Comparison of ENCODE assay signal across 8 cellular contexts in the genomic region with DNA sequence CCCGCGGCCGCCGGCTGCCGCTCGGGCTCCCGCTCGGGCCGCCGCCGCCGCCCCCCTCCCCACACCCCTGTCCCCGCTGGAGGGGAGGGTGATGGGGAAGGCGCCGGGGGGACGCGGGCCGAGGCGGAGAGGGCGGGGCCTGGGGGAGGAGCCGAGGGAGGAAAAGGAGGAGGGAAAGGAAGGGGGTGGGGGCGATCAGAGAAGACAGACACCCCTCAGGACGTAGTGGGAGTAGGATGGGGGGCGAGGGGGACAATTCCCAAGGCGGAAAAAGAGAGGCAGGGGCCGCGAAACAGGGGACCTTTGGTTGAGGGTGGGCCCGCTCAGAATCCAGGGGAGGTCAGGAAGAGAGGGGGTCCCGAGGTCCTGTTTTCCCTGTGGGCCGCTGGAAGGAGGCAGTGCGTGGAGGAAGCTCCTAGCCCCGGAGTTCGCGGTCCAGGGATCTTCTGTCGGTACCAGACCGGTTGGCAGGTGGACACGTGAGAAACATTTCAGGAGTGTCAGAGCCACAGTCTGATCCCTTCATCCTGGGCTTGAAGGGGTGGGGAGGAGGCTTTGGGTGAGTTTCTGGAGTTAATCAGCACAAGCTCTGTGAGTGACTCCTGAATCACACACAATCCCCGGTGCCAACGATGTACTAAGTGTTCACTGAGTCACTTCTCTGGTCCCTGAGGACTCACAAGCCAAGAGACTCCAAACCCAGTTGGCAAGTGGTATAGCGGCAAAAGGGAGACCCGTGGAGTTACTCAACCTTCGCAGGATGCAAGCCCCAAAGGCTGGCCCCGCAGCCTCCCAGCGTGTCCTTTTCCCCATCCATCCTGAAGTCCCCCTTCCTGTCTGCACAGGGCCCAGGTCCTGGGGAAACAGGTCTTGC. TPM values are rescaled to one million over a fixed set of nuclear protein-coding genes. Genes with fewer than 3 reads are reported as not detected.
DNase-seq lines count a peak whose midpoint lies in the region; ATAC-seq and TF ChIP-seq lines count a peak whose summit lies in the region.

A gene with protein sequence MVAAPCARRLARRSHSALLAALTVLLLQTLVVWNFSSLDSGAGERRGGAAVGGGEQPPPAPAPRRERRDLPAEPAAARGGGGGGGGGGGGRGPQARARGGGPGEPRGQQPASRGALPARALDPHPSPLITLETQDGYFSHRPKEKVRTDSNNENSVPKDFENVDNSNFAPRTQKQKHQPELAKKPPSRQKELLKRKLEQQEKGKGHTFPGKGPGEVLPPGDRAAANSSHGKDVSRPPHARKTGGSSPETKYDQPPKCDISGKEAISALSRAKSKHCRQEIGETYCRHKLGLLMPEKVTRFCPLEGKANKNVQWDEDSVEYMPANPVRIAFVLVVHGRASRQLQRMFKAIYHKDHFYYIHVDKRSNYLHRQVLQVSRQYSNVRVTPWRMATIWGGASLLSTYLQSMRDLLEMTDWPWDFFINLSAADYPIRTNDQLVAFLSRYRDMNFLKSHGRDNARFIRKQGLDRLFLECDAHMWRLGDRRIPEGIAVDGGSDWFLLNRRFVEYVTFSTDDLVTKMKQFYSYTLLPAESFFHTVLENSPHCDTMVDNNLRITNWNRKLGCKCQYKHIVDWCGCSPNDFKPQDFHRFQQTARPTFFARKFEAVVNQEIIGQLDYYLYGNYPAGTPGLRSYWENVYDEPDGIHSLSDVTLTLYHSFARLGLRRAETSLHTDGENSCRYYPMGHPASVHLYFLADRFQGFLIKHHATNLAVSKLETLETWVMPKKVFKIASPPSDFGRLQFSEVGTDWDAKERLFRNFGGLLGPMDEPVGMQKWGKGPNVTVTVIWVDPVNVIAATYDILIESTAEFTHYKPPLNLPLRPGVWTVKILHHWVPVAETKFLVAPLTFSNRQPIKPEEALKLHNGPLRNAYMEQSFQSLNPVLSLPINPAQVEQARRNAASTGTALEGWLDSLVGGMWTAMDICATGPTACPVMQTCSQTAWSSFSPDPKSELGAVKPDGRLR (minus strand): TSS at position 90 of the 874 bp plus-strand sequence. CDS start 164 bp downstream, outside the sequence.

- intact Hi-C loops in OCI-LY7 (cut with micrococcal nuclease; ENCODE audit: unreplicated experiment), result loop anchor here (1.0 to 5.0 kb wide), 2 partner anchors 259 to 339 kb away; no protein-coding TSS in a partner anchor
- intact Hi-C loops in activated naive CD4-positive, alpha-beta T cell treated with anti-CD3 and anti-CD28 coated beads for 36 hours (cut with micrococcal nuclease), result loop anchor here (5.0 kb wide), 1 partner anchor 1444 kb away; no protein-coding TSS in a partner anchor

- H3K27ac ChIP-seq in OCI-LY7 (ENCODE audit: low read depth, low read length, poor library complexity, severe bottlenecking), result peak within 1 kb of the TSS; percentile 70

- H3K36me3 ChIP-seq in OCI-LY7 (ENCODE audit: insufficient read depth, low read length), result peaks cover 13% of the 10 kb centered on the region; the same call in 1 of the 2 replicates

- H3K36me3 Mint-ChIP-seq in activated naive CD4-positive, alpha-beta T cell treated with anti-CD3 and anti-CD28 coated beads for 36 hours (ENCODE audit: low read depth), result peaks cover 2% of the 10 kb centered on the region
- H3K36me3 Mint-ChIP-seq in glutamatergic neuron (ENCODE audit: unreplicated experiment), result peaks cover 5% of the 10 kb centered on the region
- H3K36me3 Mint-ChIP-seq in osteocyte (ENCODE audit: unreplicated experiment), result no peaks in the 10 kb centered on the region

- H3K79me2 ChIP-seq in OCI-LY7 (ENCODE audit: insufficient read depth, low read depth, low read length), result peaks cover 41% of the 10 kb centered on the region

- peak within 1 kb of the TSS; percentile 94 for H3K4me3 ChIP-seq in OCI-LY7 (ENCODE audit: low read depth, low read length, poor library complexity, severe bottlenecking)

- no peak for ATAC-seq in HG03571 (IDR thresholded peaks at IDR 0.05; ENCODE audit: unreplicated experiment)
- ATAC-seq in GM18511 (IDR thresholded peaks at IDR 0.05; ENCODE audit: unreplicated experiment), result no peak
- no peak for ATAC-seq in GM18502 (IDR thresholded peaks at IDR 0.05; ENCODE audit: poor library complexity, unreplicated experiment)

- DNase-seq in GM19238 (ENCODE audit: insufficient read length, low spot score), result peak; percentile 58
- peak; percentile 57 for DNase-seq in OCI-LY7 (ENCODE audit: low spot score)
- DNase-seq in activated naive CD4-positive, alpha-beta T cell treated with anti-CD3 and anti-CD28 coated beads for 36 hours, result peak; percentile 60
- peak; percentile 76 for DNase-seq in glutamatergic neuron
- no peak for DNase-seq in osteocyte (ENCODE audit: extremely low spot score, unreplicated experiment)

- peak within 1 kb of the TSS; percentile 50 for H3K27ac Mint-ChIP-seq in activated naive CD4-positive, alpha-beta T cell treated with anti-CD3 and anti-CD28 coated beads for 36 hours
- H3K27ac Mint-ChIP-seq in glutamatergic neuron (ENCODE audit: unreplicated experiment) (peak within 1 kb of the TSS; percentile 75), osteocyte (ENCODE audit: unreplicated experiment) (peak within 1 kb of the TSS; percentile 80)

- H3K27me3 Mint-ChIP-seq in activated naive CD4-positive, alpha-beta T cell treated with anti-CD3 and anti-CD28 coated beads for 36 hours (ENCODE audit: low read depth), result peaks cover 2% of the 10 kb centered on the region
- H3K27me3 Mint-ChIP-seq in glutamatergic neuron (ENCODE audit: unreplicated experiment) (peaks cover 10% of the 10 kb centered on the region), osteocyte (ENCODE audit: unreplicated experiment) (peaks cover 43% of the 10 kb centered on the region)

- peaks cover 48% of the 10 kb centered on the region for H3K4me1 ChIP-seq in OCI-LY7 (ENCODE audit: insufficient read depth, low read length, poor library complexity, severe bottlenecking)

- TF ChIP-seq CTCF in OCI-LY7 (conservative IDR thresholded peaks at IDR 0.05; ENCODE audit: low read length) (no peak), glutamatergic neuron (IDR thresholded peaks at IDR 0.05; ENCODE audit: partially characterized antibody, unreplicated experiment) (no peak), osteocyte (IDR thresholded peaks at IDR 0.05) (no peak)

- peaks cover 10% of the 10 kb centered on the region; the same call in 1 of the 2 replicates for H4K20me1 ChIP-seq in OCI-LY7 (ENCODE audit: insufficient read depth, low read length)

- peak within 1 kb of the TSS; percentile 78 for H3K4me3 Mint-ChIP-seq in activated naive CD4-positive, alpha-beta T cell treated with anti-CD3 and anti-CD28 coated beads for 36 hours
- H3K4me3 Mint-ChIP-seq in glutamatergic neuron (ENCODE audit: unreplicated experiment), result peak within 1 kb of the TSS; percentile 93
- peak within 1 kb of the TSS; percentile 73 for H3K4me3 Mint-ChIP-seq in osteocyte (ENCODE audit: unreplicated experiment)

- POLR2A ChIA-PET in OCI-LY7 (lab: Charles Lee), result no interaction called here

- H3K9me2 ChIP-seq in OCI-LY7 (ENCODE audit: insufficient read depth, low read length), result no peaks in the 10 kb centered on the region

- H2AFZ ChIP-seq in OCI-LY7 (ENCODE audit: low read length), result peak within 1 kb of the TSS; percentile 82; the same call in 1 of the 2 replicates

- BruUV-seq in OCI-LY7 (replicated peaks; lab: Mats Ljungman, UMichigan), result no TSS peak

- H3K4me1 Mint-ChIP-seq in activated naive CD4-positive, alpha-beta T cell treated with anti-CD3 and anti-CD28 coated beads for 36 hours (ENCODE audit: low read depth), result peaks cover 52% of the 10 kb centered on the region
- H3K4me1 Mint-ChIP-seq in glutamatergic neuron (ENCODE audit: low read depth, unreplicated experiment) (peaks cover 32% of the 10 kb centered on the region), osteocyte (ENCODE audit: unreplicated experiment) (peaks cover 38% of the 10 kb centered on the region)

- no peaks in the 10 kb centered on the region for H3K9me3 Mint-ChIP-seq in activated naive CD4-positive, alpha-beta T cell treated with anti-CD3 and anti-CD28 coated beads for 36 hours
- peaks cover 11% of the 10 kb centered on the region for H3K9me3 Mint-ChIP-seq in glutamatergic neuron (ENCODE audit: unreplicated experiment)
- no peaks in the 10 kb centered on the region for H3K9me3 Mint-ChIP-seq in osteocyte (ENCODE audit: unreplicated experiment)

- peak within 1 kb of the TSS; percentile 95 for H3K4me2 ChIP-seq in OCI-LY7 (ENCODE audit: low read length)

- CTCF ChIA-PET in OCI-LY7 (lab: Charles Lee; ENCODE audit: unreplicated experiment), result no interaction called here
- CTCF ChIA-PET in activated naive CD4-positive, alpha-beta T cell treated with anti-CD3 and anti-CD28 coated beads for 36 hours (lab: Charles Lee), result no interaction called here

- H3K9me3 ChIP-seq in OCI-LY7 (ENCODE audit: low read length), result no peaks in the 10 kb centered on the region

RNA-seq across cellular contexts. Expression of the gene that starts here (rescaled TPM):
- 22.7 and 36.3 TPM in 2 replicates for total RNA-seq in OCI-LY7 (2014; rRNA removed; shearing (Covaris generic))
- total RNA-seq in OCI-LY7 (2022) (42.1 and 50.0 TPM in 2 replicates), glutamatergic neuron (ENCODE audit: unreplicated experiment) (18.4 TPM), osteocyte (9.0 and 11.1 TPM in 2 replicates)
- 1 to 10 TPM; 3.3 to 4.5 TPM for total RNA-seq in activated naive CD4-positive, alpha-beta T cell treated with anti-CD3 and anti-CD28 coated beads for 36 hours
